1 cellular context compared by ENCODE assay signal in the genomic region with DNA sequence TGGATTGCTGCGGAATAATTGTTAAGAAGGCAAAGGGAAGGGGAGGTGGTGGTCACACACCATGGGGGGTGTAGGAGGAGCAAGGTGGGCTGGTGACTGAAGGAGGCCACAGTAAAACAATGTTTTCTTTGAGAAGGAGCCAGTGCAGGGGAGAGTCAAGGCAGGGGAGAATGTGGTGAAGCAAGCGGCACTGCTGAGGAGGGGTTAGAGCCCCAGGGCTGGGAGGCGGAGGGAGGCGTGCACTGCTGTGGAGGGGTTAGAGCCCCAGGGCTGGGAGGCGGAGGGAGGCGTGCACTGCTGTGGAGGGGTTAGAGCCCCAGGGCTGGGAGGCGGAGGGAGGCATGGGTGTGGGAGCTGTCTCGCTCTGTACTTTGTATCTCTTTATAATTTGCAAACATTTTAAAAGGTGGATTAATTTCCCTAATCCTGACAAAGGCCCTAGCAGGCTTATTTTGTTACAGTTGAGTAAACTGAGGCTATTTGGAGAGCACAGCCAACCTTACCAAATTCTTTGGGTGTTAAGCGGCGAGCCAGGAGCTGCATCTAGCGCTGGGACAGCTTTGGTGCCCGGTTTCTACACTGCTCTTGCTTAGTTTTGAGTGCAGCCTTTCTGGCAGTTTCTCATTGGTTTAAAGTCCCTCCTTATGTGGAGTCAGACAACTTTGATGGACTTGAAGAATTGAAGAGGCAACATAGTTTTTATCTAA.
TF ChIP-seq lines count a peak whose summit lies in the region.

No MANE protein-coding gene starts in this region.

TF ChIP-seq in GM23338, 12 proteins besides CTCF, POLR2A, EP300 and RAD21 (continued from another document):
- TF ChIP-seq, protein P1, sequence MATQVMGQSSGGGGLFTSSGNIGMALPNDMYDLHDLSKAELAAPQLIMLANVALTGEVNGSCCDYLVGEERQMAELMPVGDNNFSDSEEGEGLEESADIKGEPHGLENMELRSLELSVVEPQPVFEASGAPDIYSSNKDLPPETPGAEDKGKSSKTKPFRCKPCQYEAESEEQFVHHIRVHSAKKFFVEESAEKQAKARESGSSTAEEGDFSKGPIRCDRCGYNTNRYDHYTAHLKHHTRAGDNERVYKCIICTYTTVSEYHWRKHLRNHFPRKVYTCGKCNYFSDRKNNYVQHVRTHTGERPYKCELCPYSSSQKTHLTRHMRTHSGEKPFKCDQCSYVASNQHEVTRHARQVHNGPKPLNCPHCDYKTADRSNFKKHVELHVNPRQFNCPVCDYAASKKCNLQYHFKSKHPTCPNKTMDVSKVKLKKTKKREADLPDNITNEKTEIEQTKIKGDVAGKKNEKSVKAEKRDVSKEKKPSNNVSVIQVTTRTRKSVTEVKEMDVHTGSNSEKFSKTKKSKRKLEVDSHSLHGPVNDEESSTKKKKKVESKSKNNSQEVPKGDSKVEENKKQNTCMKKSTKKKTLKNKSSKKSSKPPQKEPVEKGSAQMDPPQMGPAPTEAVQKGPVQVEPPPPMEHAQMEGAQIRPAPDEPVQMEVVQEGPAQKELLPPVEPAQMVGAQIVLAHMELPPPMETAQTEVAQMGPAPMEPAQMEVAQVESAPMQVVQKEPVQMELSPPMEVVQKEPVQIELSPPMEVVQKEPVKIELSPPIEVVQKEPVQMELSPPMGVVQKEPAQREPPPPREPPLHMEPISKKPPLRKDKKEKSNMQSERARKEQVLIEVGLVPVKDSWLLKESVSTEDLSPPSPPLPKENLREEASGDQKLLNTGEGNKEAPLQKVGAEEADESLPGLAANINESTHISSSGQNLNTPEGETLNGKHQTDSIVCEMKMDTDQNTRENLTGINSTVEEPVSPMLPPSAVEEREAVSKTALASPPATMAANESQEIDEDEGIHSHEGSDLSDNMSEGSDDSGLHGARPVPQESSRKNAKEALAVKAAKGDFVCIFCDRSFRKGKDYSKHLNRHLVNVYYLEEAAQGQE (IDR thresholded peaks at IDR 0.05; ENCODE audit: unreplicated experiment) = no peak
- TF ChIP-seq ZNF114 (CRISPR knock-in tag; IDR thresholded peaks at IDR 0.05) (no peak), CREB1 (CRISPR knock-in tag; IDR thresholded peaks at IDR 0.05; ENCODE audit: low read depth) (no peak), EZH2phosphoT487 (IDR thresholded peaks at IDR 0.05; ENCODE audit: unreplicated experiment) (no peak), JUNB (IDR thresholded peaks at IDR 0.05; ENCODE audit: unreplicated experiment) (no peak), EZH2 (IDR thresholded peaks at IDR 0.05; ENCODE audit: low read depth, unreplicated experiment) (no peak), POLR2AphosphoS5 (IDR thresholded peaks at IDR 0.05; ENCODE audit: low read depth) (peak; percentile 60), NANOG (IDR thresholded peaks at IDR 0.05; ENCODE audit: borderline replicate concordance) (no peak), ZNF331 (CRISPR knock-in tag; IDR thresholded peaks at IDR 0.05; ENCODE audit: low read depth) (no peak), STAT1 (IDR thresholded peaks at IDR 0.05; ENCODE audit: unreplicated experiment) (no peak)
- TF ChIP-seq, protein P2, sequence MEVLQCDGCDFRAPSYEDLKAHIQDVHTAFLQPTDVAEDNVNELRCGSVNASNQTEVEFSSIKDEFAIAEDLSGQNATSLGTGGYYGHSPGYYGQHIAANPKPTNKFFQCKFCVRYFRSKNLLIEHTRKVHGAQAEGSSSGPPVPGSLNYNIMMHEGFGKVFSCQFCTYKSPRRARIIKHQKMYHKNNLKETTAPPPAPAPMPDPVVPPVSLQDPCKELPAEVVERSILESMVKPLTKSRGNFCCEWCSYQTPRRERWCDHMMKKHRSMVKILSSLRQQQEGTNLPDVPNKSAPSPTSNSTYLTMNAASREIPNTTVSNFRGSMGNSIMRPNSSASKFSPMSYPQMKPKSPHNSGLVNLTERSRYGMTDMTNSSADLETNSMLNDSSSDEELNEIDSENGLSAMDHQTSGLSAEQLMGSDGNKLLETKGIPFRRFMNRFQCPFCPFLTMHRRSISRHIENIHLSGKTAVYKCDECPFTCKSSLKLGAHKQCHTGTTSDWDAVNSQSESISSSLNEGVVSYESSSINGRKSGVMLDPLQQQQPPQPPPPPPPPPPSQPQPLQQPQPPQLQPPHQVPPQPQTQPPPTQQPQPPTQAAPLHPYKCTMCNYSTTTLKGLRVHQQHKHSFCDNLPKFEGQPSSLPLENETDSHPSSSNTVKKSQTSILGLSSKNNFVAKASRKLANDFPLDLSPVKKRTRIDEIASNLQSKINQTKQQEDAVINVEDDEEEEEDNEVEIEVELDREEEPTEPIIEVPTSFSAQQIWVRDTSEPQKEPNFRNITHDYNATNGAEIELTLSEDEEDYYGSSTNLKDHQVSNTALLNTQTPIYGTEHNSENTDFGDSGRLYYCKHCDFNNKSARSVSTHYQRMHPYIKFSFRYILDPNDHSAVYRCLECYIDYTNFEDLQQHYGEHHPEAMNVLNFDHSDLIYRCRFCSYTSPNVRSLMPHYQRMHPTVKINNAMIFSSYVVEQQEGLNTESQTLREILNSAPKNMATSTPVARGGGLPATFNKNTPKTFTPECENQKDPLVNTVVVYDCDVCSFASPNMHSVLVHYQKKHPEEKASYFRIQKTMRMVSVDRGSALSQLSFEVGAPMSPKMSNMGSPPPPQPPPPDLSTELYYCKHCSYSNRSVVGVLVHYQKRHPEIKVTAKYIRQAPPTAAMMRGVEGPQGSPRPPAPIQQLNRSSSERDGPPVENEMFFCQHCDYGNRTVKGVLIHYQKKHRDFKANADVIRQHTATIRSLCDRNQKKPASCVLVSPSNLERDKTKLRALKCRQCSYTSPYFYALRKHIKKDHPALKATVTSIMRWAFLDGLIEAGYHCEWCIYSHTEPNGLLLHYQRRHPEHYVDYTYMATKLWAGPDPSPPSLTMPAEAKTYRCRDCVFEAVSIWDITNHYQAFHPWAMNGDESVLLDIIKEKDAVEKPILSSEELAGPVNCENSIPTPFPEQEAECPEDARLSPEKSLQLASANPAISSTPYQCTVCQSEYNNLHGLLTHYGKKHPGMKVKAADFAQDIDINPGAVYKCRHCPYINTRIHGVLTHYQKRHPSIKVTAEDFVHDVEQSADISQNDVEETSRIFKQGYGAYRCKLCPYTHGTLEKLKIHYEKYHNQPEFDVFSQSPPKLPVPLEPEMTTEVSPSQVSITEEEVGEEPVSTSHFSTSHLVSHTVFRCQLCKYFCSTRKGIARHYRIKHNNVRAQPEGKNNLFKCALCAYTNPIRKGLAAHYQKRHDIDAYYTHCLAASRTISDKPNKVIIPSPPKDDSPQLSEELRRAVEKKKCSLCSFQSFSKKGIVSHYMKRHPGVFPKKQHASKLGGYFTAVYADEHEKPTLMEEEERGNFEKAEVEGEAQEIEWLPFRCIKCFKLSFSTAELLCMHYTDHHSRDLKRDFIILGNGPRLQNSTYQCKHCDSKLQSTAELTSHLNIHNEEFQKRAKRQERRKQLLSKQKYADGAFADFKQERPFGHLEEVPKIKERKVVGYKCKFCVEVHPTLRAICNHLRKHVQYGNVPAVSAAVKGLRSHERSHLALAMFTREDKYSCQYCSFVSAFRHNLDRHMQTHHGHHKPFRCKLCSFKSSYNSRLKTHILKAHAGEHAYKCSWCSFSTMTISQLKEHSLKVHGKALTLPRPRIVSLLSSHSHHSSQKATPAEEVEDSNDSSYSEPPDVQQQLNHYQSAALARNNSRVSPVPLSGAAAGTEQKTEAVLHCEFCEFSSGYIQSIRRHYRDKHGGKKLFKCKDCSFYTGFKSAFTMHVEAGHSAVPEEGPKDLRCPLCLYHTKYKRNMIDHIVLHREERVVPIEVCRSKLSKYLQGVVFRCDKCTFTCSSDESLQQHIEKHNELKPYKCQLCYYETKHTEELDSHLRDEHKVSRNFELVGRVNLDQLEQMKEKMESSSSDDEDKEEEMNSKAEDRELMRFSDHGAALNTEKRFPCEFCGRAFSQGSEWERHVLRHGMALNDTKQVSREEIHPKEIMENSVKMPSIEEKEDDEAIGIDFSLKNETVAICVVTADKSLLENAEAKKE (CRISPR knock-in tag; IDR thresholded peaks at IDR 0.05) = no peak
